In genomic region chr19:41821003-41821735, GRCh38 we compare ENCODE assay signal across 8 cellular contexts. TPM values are rescaled to one million over a fixed set of nuclear protein-coding genes. Genes with fewer than 3 reads are reported as not detected.
A peak's percentile ranks its signal among the peaks of the same experiment; 100 is the strongest.
DNase-seq lines count a peak whose midpoint lies in the region; ATAC-seq and TF ChIP-seq lines count a peak whose summit lies in the region.

No MANE protein-coding gene starts in this region.

- H3K9me3 ChIP-seq in Peyer's patch: no peaks in the 10 kb centered on the region

- no peak overlapping the region for H3K27ac Mint-ChIP-seq in activated naive CD8-positive, alpha-beta T cell treated with anti-CD3 and anti-CD28 coated beads for 36 hours
- H3K27ac Mint-ChIP-seq in immature natural killer cell: no peak overlapping the region

- H3K27ac ChIP-seq in Peyer's patch: no peak overlapping the region

- no peaks in the 10 kb centered on the region for H3K9me3 Mint-ChIP-seq in activated naive CD8-positive, alpha-beta T cell treated with anti-CD3 and anti-CD28 coated beads for 36 hours
- no peaks in the 10 kb centered on the region for H3K9me3 Mint-ChIP-seq in immature natural killer cell

- H3K4me3 ChIP-seq in Peyer's patch: no peak overlapping the region

- TF ChIP-seq POLR2A in Peyer's patch (IDR thresholded peaks at IDR 0.05): no peak

- no peaks in the 10 kb centered on the region for H3K4me1 ChIP-seq in Peyer's patch

- in situ Hi-C loops in G401 (cut with HindIII; ENCODE audit: low sequenced_read_pairs): no loop called here

- peak; percentile 27 for DNase-seq in G401 (ENCODE audit: low spot score)
- DNase-seq in LoVo (ENCODE audit: low spot score): peak; percentile 53
- peak in 2 of 3 donors; percentile 26 to 61 for DNase-seq in Peyer's patch
- DNase-seq in activated naive CD8-positive, alpha-beta T cell treated with anti-CD3 and anti-CD28 coated beads for 36 hours: peak; percentile 51
- DNase-seq in immature natural killer cell: peak; percentile 25 to 37 (median 31)
- DNase-seq in stimulated activated CD4-positive, alpha-beta T cell treated with anti-CD3 and anti-CD28 coated beads, Interleukin-4, amount 100 ng/mL, for 4 hours: peak; percentile 12 to 22

- peak; percentile 52 to 74 (median 71) for TF ChIP-seq CTCF in Peyer's patch (IDR thresholded peaks at IDR 0.05)

- no peaks in the 10 kb centered on the region for H3K27me3 ChIP-seq in Peyer's patch

- peaks cover 24% of the 10 kb centered on the region for H3K27me3 Mint-ChIP-seq in activated naive CD8-positive, alpha-beta T cell treated with anti-CD3 and anti-CD28 coated beads for 36 hours
- peaks cover 0 to 5% (median 2%) of the 10 kb centered on the region in 3 donors for H3K27me3 Mint-ChIP-seq in immature natural killer cell (ENCODE audit: low read depth in 3 of 3)

- no peaks in the 10 kb centered on the region for H3K4me1 Mint-ChIP-seq in activated naive CD8-positive, alpha-beta T cell treated with anti-CD3 and anti-CD28 coated beads for 36 hours
- H3K4me1 Mint-ChIP-seq in immature natural killer cell: no peaks in the 10 kb centered on the region

- ATAC-seq in HG03460 (IDR thresholded peaks at IDR 0.05; ENCODE audit: unreplicated experiment) (no peak), GM21737 (IDR thresholded peaks at IDR 0.05; ENCODE audit: unreplicated experiment) (no peak)

- no peaks in the 10 kb centered on the region for H3K36me3 Mint-ChIP-seq in activated naive CD8-positive, alpha-beta T cell treated with anti-CD3 and anti-CD28 coated beads for 36 hours
- no peaks in the 10 kb centered on the region for H3K36me3 Mint-ChIP-seq in immature natural killer cell

- no peaks in the 10 kb centered on the region for H3K36me3 ChIP-seq in Peyer's patch

- no peak overlapping the region for H3K4me3 Mint-ChIP-seq in activated naive CD8-positive, alpha-beta T cell treated with anti-CD3 and anti-CD28 coated beads for 36 hours
- H3K4me3 Mint-ChIP-seq in immature natural killer cell: no peak overlapping the region

RNA-seq across cellular contexts. Expression of gene LYPD4, which starts 23.3 kb away (rescaled TPM):
- not detected in 2 replicates for total RNA-seq in G401 (2014; rRNA removed; shearing (Covaris generic))
- not detected for total RNA-seq in Peyer's patch
- not detected for total RNA-seq in activated naive CD8-positive, alpha-beta T cell treated with anti-CD3 and anti-CD28 coated beads for 36 hours
- not detected for polyA plus RNA-seq in immature natural killer cell

RNA-seq across cellular contexts. Expression of gene DMRTC2, which starts 23.7 kb away (rescaled TPM):
- total RNA-seq in G401 (2014; rRNA removed; shearing (Covaris generic)): not detected in 2 replicates
- total RNA-seq in Peyer's patch: not detected
- not detected for total RNA-seq in activated naive CD8-positive, alpha-beta T cell treated with anti-CD3 and anti-CD28 coated beads for 36 hours
- not detected for polyA plus RNA-seq in immature natural killer cell

RNA-seq across cellular contexts. Expression of gene CEACAM3, which starts 24.8 kb away (rescaled TPM):
- total RNA-seq in G401 (2014; rRNA removed; shearing (Covaris generic)): not detected in 2 replicates
- total RNA-seq in Peyer's patch: not detected
- total RNA-seq in activated naive CD8-positive, alpha-beta T cell treated with anti-CD3 and anti-CD28 coated beads for 36 hours: not detected
- polyA plus RNA-seq in immature natural killer cell: not detected

RNA-seq across cellular contexts. Expression of gene RPS19, which starts 38.9 kb away (rescaled TPM):
- total RNA-seq in G401 (2014; rRNA removed; shearing (Covaris generic)): 3,257 and 3,896 TPM in 2 replicates
- 100 to 1,000 TPM; 363 to 861 (median 619) TPM for total RNA-seq in Peyer's patch
- total RNA-seq in activated naive CD8-positive, alpha-beta T cell treated with anti-CD3 and anti-CD28 coated beads for 36 hours: 1,000 to 10,000 TPM; 3,012 to 3,178 TPM
- polyA plus RNA-seq in immature natural killer cell: 1,000 to 10,000 TPM; 2,260 to 5,043 (median 3,564) TPM

RNA-seq across cellular contexts. Expression of gene CD79A, which starts 55.9 kb away (rescaled TPM):
- total RNA-seq in G401 (2014; rRNA removed; shearing (Covaris generic)): 1.0 and 1.4 TPM in 2 replicates
- total RNA-seq in Peyer's patch: 10 to 100 TPM in 1 of 4 donors, 1 to 10 TPM in 3; 2.8 to 65.2 (median 4.2) TPM
- total RNA-seq in activated naive CD8-positive, alpha-beta T cell treated with anti-CD3 and anti-CD28 coated beads for 36 hours: 10 to 100 TPM; 28.8 to 32.2 TPM
- polyA plus RNA-seq in immature natural killer cell: 1 to 10 TPM; 4.1 to 8.3 (median 5.1) TPM
